2 cellular contexts compared by ENCODE assay signal in the genomic region with DNA sequence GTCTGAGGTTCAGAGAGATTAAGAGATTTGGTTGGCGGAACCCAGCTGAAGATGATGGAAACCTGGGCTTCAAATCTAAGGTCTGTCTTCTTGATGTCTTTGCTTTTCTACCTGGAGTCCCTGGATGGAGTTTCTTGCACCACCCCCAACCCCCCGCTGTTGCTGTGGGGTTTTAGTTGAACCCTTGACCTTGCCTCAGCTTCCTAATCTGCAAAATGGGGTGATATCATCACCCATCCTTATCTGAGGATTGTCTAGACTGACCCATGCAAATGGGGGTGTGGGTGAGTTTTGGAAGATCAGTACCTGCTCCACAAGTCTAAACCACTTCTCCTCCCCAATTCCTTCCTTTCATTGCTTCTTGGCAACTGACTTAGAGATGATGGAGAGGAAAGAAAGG.
TF ChIP-seq lines count a peak whose summit lies in the region.

No MANE protein-coding gene starts in this region.

TF ChIP-seq in A549, 52 proteins besides CTCF, POLR2A, EP300 and RAD21:
- TF ChIP-seq ZC3H11A (IDR thresholded peaks at IDR 0.05) (no peak), TFCP2L1 (CRISPR knock-in tag; IDR thresholded peaks at IDR 0.05) (no peak), ZNF302 (CRISPR knock-in tag; IDR thresholded peaks at IDR 0.05) (no peak), NR3C1 (IDR thresholded peaks at IDR 0.05) (no peak), FOSL2 (IDR thresholded peaks at IDR 0.05) (no peak), FOSL2 (CRISPR knock-in tag; IDR thresholded peaks at IDR 0.05) (no peak)

TF ChIP-seq in H1, 55 proteins besides CTCF, POLR2A, EP300 and RAD21:
- TF ChIP-seq CBX8 (IDR thresholded peaks at IDR 0.05; ENCODE audit: borderline replicate concordance, low read depth, low read length) (no peak), KDM1A (IDR thresholded peaks at IDR 0.05; ENCODE audit: borderline replicate concordance, low read length) (0 out of 2 replicates have a peak, but pooled peaks have one; percentile 21)
